1 cellular context compared by ENCODE assay signal in the genomic region with DNA sequence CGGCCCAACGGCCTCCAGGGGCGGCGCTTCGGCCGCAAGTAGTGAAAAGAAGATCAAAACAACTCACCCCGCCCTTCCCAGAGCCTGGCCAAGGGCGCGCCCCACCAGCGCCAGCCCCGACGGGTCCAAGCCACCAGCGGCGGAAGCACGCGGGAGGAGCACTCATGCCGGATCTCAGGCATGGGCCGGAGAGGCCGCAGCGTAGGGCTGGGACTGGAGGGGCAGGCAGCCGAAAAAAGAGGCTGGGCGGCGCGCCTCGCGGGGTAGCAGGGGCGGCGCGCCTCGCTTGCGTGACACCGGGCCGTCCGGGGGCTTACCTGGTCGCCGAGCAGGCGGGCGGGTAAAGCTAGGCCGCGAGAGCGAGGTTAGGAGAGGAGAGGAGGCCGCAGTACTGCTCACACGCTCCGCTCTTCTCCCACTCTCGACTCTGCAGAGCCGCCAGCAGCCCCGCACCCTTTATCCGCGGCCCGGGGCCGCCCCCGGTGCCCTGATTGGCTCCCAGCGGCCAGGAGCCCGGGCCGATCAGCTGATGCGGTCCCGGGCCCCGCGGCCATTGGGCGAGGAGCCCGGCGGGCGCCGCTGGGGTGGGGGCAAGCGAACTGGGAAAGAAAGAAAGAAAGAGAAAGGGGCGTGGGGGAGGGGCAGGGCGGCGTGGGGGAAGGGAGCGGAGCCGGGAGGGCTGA.
TF ChIP-seq lines count a peak whose summit lies in the region.

Gene GLUL, minus strand, starts transcription at position 429 of the 683 bp plus-strand sequence. CDS start 3,053 bp downstream, outside the sequence.

TF ChIP-seq in HepG2, 621 proteins besides CTCF, POLR2A, EP300 and RAD21 (continued from another document and continues in another):
- TF ChIP-seq, protein P1, sequence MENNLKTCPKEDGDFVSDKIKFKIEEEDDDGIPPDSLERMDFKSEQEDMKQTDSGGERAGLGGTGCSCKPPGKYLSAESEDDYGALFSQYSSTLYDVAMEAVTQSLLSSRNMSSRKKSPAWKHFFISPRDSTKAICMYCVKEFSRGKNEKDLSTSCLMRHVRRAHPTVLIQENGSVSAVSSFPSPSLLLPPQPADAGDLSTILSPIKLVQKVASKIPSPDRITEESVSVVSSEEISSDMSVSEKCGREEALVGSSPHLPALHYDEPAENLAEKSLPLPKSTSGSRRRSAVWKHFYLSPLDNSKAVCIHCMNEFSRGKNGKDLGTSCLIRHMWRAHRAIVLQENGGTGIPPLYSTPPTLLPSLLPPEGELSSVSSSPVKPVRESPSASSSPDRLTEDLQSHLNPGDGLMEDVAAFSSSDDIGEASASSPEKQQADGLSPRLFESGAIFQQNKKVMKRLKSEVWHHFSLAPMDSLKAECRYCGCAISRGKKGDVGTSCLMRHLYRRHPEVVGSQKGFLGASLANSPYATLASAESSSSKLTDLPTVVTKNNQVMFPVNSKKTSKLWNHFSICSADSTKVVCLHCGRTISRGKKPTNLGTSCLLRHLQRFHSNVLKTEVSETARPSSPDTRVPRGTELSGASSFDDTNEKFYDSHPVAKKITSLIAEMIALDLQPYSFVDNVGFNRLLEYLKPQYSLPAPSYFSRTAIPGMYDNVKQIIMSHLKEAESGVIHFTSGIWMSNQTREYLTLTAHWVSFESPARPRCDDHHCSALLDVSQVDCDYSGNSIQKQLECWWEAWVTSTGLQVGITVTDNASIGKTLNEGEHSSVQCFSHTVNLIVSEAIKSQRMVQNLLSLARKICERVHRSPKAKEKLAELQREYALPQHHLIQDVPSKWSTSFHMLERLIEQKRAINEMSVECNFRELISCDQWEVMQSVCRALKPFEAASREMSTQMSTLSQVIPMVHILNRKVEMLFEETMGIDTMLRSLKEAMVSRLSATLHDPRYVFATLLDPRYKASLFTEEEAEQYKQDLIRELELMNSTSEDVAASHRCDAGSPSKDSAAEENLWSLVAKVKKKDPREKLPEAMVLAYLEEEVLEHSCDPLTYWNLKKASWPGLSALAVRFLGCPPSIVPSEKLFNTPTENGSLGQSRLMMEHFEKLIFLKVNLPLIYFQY (CRISPR knock-in tag; IDR thresholded peaks at IDR 0.05; ENCODE audit: borderline replicate concordance), result peak; percentile 50; the same call in 1 of the 2 replicates
- TF ChIP-seq, protein P2, sequence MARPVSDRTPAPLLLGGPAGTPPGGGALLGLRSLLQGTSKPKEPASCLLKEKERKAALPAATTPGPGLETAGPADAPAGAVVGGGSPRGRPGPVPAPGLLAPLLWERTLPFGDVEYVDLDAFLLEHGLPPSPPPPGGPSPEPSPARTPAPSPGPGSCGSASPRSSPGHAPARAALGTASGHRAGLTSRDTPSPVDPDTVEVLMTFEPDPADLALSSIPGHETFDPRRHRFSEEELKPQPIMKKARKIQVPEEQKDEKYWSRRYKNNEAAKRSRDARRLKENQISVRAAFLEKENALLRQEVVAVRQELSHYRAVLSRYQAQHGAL (CRISPR knock-in tag; IDR thresholded peaks at IDR 0.05; ENCODE audit: not compliant biosample characterization), result no peak
- TF ChIP-seq ZNF790 (CRISPR knock-in tag; IDR thresholded peaks at IDR 0.05; ENCODE audit: borderline replicate concordance), result no peak; the same call in 1 of the 2 replicates
- 0 out of 2 replicates have a peak, but pooled peaks have one; percentile 44 for TF ChIP-seq HMG20B (CRISPR knock-in tag; conservative IDR thresholded peaks at IDR 0.05)
- peak; percentile 63 for TF ChIP-seq AGO1 (IDR thresholded peaks at IDR 0.05; ENCODE audit: low read depth, low read length, poor library complexity, severe bottlenecking)
- peak; percentile 84; the same call in 1 of the 2 replicates for TF ChIP-seq CAMTA2 (CRISPR knock-in tag; IDR thresholded peaks at IDR 0.05; ENCODE audit: borderline replicate concordance)
- TF ChIP-seq REXO4 (CRISPR knock-in tag; IDR thresholded peaks at IDR 0.05; ENCODE audit: borderline replicate concordance), result peak; percentile 80; the same call in 1 of the 2 replicates
- peak; percentile 40; the same call in 1 of the 2 replicates for TF ChIP-seq ESRRA (CRISPR knock-in tag; IDR thresholded peaks at IDR 0.05; ENCODE audit: low read depth)
- TF ChIP-seq ZNF761 (CRISPR knock-in tag; conservative IDR thresholded peaks at IDR 0.05), result peak; percentile 42; the same call in 1 of the 2 replicates
- no peak for TF ChIP-seq HNF4G (IDR thresholded peaks at IDR 0.05; ENCODE audit: borderline replicate concordance, low read depth, low read length)
- TF ChIP-seq HNF4G (CRISPR knock-in tag; IDR thresholded peaks at IDR 0.05; ENCODE audit: borderline replicate concordance, low read depth), result no peak
- TF ChIP-seq PHF20 (CRISPR knock-in tag; IDR thresholded peaks at IDR 0.05), result no peak
- TF ChIP-seq MYNN (CRISPR knock-in tag; IDR thresholded peaks at IDR 0.05; ENCODE audit: low read depth), result 0 out of 2 replicates have a peak, but pooled peaks have one; percentile 43
- TF ChIP-seq KLF11 (CRISPR knock-in tag; IDR thresholded peaks at IDR 0.05), result no peak
- no peak; the same call in 1 of the 2 replicates for TF ChIP-seq YEATS2 (CRISPR knock-in tag; IDR thresholded peaks at IDR 0.05; ENCODE audit: borderline replicate concordance)
- TF ChIP-seq SAP130 (CRISPR knock-in tag; IDR thresholded peaks at IDR 0.05; ENCODE audit: low read depth), result peak; percentile 59
- peak; percentile 55 for TF ChIP-seq PAXIP1 (CRISPR knock-in tag; conservative IDR thresholded peaks at IDR 0.05)
- no peak for TF ChIP-seq CSRNP2 (CRISPR knock-in tag; conservative IDR thresholded peaks at IDR 0.05; ENCODE audit: low read depth)
- TF ChIP-seq ATRX (CRISPR knock-in tag; IDR thresholded peaks at IDR 0.05; ENCODE audit: borderline replicate concordance), result no peak
- peak; percentile 80; the same call in 1 of the 2 replicates for TF ChIP-seq CHD2 (IDR thresholded peaks at IDR 0.05; ENCODE audit: low read depth, low read length)
- TF ChIP-seq ATAD3A (CRISPR knock-in tag; IDR thresholded peaks at IDR 0.05), result 0 out of 2 replicates have a peak, but pooled peaks have one; percentile 7
- TF ChIP-seq, protein P3, sequence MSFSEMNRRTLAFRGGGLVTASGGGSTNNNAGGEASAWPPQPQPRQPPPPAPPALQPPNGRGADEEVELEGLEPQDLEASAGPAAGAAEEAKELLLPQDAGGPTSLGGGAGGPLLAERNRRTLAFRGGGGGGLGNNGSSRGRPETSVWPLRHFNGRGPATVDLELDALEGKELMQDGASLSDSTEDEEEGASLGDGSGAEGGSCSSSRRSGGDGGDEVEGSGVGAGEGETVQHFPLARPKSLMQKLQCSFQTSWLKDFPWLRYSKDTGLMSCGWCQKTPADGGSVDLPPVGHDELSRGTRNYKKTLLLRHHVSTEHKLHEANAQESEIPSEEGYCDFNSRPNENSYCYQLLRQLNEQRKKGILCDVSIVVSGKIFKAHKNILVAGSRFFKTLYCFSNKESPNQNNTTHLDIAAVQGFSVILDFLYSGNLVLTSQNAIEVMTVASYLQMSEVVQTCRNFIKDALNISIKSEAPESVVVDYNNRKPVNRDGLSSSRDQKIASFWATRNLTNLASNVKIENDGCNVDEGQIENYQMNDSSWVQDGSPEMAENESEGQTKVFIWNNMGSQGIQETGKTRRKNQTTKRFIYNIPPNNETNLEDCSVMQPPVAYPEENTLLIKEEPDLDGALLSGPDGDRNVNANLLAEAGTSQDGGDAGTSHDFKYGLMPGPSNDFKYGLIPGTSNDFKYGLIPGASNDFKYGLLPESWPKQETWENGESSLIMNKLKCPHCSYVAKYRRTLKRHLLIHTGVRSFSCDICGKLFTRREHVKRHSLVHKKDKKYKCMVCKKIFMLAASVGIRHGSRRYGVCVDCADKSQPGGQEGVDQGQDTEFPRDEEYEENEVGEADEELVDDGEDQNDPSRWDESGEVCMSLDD (CRISPR knock-in tag; IDR thresholded peaks at IDR 0.05; ENCODE audit: borderline replicate concordance), result peak; percentile 57; the same call in 1 of the 2 replicates
- TF ChIP-seq TOPORS (CRISPR knock-in tag; IDR thresholded peaks at IDR 0.05), result no peak
- no peak for TF ChIP-seq CBFB (CRISPR knock-in tag; IDR thresholded peaks at IDR 0.05)
- peak; percentile 47; the same call in 1 of the 2 replicates for TF ChIP-seq ZNF589 (CRISPR knock-in tag; conservative IDR thresholded peaks at IDR 0.05)
- TF ChIP-seq ZNF567 (CRISPR knock-in tag; IDR thresholded peaks at IDR 0.05; ENCODE audit: borderline replicate concordance), result 0 out of 2 replicates have a peak, but pooled peaks have one; percentile 37
- peak; percentile 86 for TF ChIP-seq ZNF879 (CRISPR knock-in tag; IDR thresholded peaks at IDR 0.05)
- TF ChIP-seq, protein P4, sequence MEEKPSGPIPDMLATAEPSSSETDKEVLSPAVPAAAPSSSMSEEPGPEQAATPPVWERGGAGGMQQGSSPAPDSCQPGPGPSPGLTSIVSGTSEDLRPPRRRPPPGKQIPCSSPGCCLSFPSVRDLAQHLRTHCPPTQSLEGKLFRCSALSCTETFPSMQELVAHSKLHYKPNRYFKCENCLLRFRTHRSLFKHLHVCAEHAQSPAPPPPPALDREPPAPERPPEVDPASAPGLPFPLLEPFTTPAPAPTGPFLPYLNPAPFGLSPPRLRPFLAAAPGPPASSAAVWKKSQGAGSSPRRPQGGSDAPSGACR (CRISPR knock-in tag; IDR thresholded peaks at IDR 0.05), result 0 out of 2 replicates have a peak, but pooled peaks have one; percentile 50
- peak; percentile 52; the same call in 1 of the 2 replicates for TF ChIP-seq ZNF557 (CRISPR knock-in tag; IDR thresholded peaks at IDR 0.05)
- TF ChIP-seq ZIK1 (CRISPR knock-in tag; IDR thresholded peaks at IDR 0.05; ENCODE audit: borderline replicate concordance, low read depth), result peak; percentile 71; the same call in 1 of the 2 replicates
- TF ChIP-seq ZZZ3 (CRISPR knock-in tag; IDR thresholded peaks at IDR 0.05; ENCODE audit: borderline replicate concordance), result peak; percentile 68; the same call in 1 of the 2 replicates
- TF ChIP-seq ZNF607 (CRISPR knock-in tag; IDR thresholded peaks at IDR 0.05; ENCODE audit: borderline replicate concordance), result 0 out of 2 replicates have a peak, but pooled peaks have one; percentile 25
- TF ChIP-seq SOX13 (IDR thresholded peaks at IDR 0.05), result no peak
- TF ChIP-seq SOX13 (CRISPR knock-in tag; conservative IDR thresholded peaks at IDR 0.05 in 1 of 2, IDR thresholded peaks at IDR 0.05 in 1 of 2), result no peak; a peak in 1 of 4 replicates
- no peak for TF ChIP-seq TRIM24 (CRISPR knock-in tag; IDR thresholded peaks at IDR 0.05)
- TF ChIP-seq RBAK (CRISPR knock-in tag; IDR thresholded peaks at IDR 0.05), result no peak
- no peak; the same call in none of the 2 replicates for TF ChIP-seq KLF15 (CRISPR knock-in tag; IDR thresholded peaks at IDR 0.05; ENCODE audit: borderline replicate concordance)
- peak; percentile 77; the same call in 1 of the 2 replicates for TF ChIP-seq SNAPC5 (CRISPR knock-in tag; IDR thresholded peaks at IDR 0.05; ENCODE audit: borderline replicate concordance)
- no peak for TF ChIP-seq KLF12 (CRISPR knock-in tag; IDR thresholded peaks at IDR 0.05; ENCODE audit: borderline replicate concordance)
- TF ChIP-seq, protein P5, sequence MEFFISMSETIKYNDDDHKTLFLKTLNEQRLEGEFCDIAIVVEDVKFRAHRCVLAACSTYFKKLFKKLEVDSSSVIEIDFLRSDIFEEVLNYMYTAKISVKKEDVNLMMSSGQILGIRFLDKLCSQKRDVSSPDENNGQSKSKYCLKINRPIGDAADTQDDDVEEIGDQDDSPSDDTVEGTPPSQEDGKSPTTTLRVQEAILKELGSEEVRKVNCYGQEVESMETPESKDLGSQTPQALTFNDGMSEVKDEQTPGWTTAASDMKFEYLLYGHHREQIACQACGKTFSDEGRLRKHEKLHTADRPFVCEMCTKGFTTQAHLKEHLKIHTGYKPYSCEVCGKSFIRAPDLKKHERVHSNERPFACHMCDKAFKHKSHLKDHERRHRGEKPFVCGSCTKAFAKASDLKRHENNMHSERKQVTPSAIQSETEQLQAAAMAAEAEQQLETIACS (CRISPR knock-in tag; IDR thresholded peaks at IDR 0.05), result no peak
- no peak for TF ChIP-seq SOX6 (IDR thresholded peaks at IDR 0.05)
- peak; percentile 56 for TF ChIP-seq SOX6 (CRISPR knock-in tag; IDR thresholded peaks at IDR 0.05)
- no peak for TF ChIP-seq ZFP37 (CRISPR knock-in tag; IDR thresholded peaks at IDR 0.05; ENCODE audit: borderline replicate concordance)
- TF ChIP-seq POLR2G (IDR thresholded peaks at IDR 0.05; ENCODE audit: low read depth, low read length), result peak; percentile 100
- peak; percentile 84; the same call in 1 of the 2 replicates for TF ChIP-seq ZNF572 (CRISPR knock-in tag; IDR thresholded peaks at IDR 0.05)
- peak; percentile 18; the same call in 1 of the 2 replicates for TF ChIP-seq ZNF614 (CRISPR knock-in tag; IDR thresholded peaks at IDR 0.05; ENCODE audit: borderline replicate concordance)
- no peak for TF ChIP-seq ZNF674 (CRISPR knock-in tag; IDR thresholded peaks at IDR 0.05; ENCODE audit: low read depth)
